10 cellular contexts compared by ENCODE assay signal in the genomic region with DNA sequence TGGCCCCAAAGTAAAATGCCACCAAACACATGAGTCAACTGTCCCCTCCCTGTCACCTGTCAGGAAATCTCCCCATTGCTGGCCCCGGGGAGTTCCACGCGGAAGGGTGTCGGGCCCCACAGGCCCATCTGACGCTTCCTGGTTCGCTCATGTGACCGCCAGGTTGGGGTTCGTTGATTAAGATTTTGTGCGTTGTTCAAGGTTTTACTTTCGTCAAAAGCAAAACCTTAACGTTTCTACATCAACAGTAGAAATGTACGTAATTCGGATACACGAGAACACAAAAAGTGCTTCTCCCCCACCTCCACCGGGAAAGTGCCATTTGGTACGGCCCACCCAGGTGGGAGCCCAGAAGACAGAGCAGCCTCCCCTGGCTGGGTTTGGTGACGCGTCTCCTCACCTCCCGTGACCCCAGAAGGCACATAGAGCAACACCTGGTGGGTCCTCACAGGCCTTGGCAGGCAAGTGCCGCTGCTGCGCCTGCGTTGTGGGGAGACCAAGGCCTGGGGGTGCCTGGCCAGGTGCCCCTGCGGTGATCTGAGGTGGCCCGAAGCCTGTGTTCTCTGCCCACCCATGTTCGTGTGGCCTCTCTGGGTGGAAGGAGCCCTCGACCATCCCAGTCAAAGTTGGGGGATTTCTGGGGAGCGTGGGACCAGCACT.
DNase-seq lines count a peak whose midpoint lies in the region; ATAC-seq and TF ChIP-seq lines count a peak whose summit lies in the region.
"Had no signal": no experiment of that assay in that cellular context is flagged by ENCODE, and none has a peak within 500 bp of the region (broad histone marks: within the 10 kb centered on the region; RNA-seq: fewer than 3 reads in every experiment).

No MANE protein-coding gene starts in this region.

- H3K27me3 ChIP-seq in vagina: no peaks in the 10 kb centered on the region

- intact Hi-C loops in vagina (cut with DNase I): no loop called here

- H3K36me3 ChIP-seq in vagina: peaks cover 0 to 31% of the 10 kb centered on the region in 2 donors

- DNase-seq in activated effector memory CD4-positive, alpha-beta T cell treated with anti-CD3 and anti-CD28 coated beads, Interleukin-2, amount 50 U/mL, for 16 hours: peak; percentile 78
- peak in 2 of 3 experiments; percentile 11 to 22 for DNase-seq in stimulated activated CD4-positive, alpha-beta T cell treated with anti-CD3 and anti-CD28 coated beads, TNF-alpha, amount 100 ng/mL, for 24 hours (ENCODE audit: low read depth in 3 of 3)
- DNase-seq in vagina (ENCODE audit: extremely low spot score in 2 of 2) (no peak), hypothalamus (lab: John Stamatoyannopoulos, UW) (no peak), NCI-H1417 treated with DMSO at 0.1 percent for 48 hours (lab: John Stamatoyannopoulos, UW) (no peak), superior temporal gyrus (ENCODE audit: extremely low spot score) (no peak)

- peaks cover 27% of the 10 kb centered on the region for H3K4me1 ChIP-seq in vagina

- no peak overlapping the region for H3K27ac ChIP-seq in vagina

- no peak for TF ChIP-seq POLR2A in vagina (IDR thresholded peaks at IDR 0.05)

- H3K4me3 ChIP-seq in vagina: no peak overlapping the region

- H3K9me3 ChIP-seq in vagina: no peaks in the 10 kb centered on the region

- ATAC-seq in GM19463 (IDR thresholded peaks at IDR 0.05; ENCODE audit: unreplicated experiment): peak; percentile 41
- peak; percentile 38 for ATAC-seq in HG03571 (IDR thresholded peaks at IDR 0.05; ENCODE audit: unreplicated experiment)
- ATAC-seq: left colon, Panc1 had no signal

- TF ChIP-seq CTCF in vagina (IDR thresholded peaks at IDR 0.05): no peak

Comparison
In these comparisons a context has a peak if more than half of its experiments do, and no peak if none do; other contexts are left out.
1. DNase-seq: peak in activated effector memory CD4-positive, alpha-beta T cell treated with anti-CD3 and anti-CD28 coated beads, Interleukin-2, amount 50 U/mL, for 16 hours (single experiment) and stimulated activated CD4-positive, alpha-beta T cell treated with anti-CD3 and anti-CD28 coated beads, TNF-alpha, amount 100 ng/mL, for 24 hours (2 of 3); none in vagina (0 of 2), hypothalamus (0 of 51), NCI-H1417 treated with DMSO at 0.1 percent for 48 hours (single experiment) and superior temporal gyrus (single experiment).